6 cellular contexts compared by ENCODE assay signal in the genomic region with DNA sequence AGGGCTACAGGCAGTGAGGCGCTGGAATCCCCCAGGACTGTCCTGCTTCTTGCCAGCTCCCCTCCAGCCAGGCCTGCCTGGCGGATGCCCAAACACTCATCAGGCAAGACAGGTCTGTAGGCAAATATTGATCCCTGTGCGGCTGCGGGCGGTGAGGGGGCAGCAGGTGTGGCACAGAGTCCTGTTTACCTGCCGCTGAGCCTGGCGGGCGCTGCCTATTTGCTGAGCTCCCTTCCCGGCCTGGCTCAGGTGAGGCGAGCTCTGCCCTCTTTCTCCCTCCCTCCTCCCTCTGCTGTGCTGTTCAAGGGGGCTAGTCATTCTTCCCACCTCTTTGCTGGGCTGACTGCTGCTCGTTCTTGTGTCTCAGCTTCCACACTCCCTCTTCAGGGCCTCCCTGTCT.
DNase-seq lines count a peak whose midpoint lies in the region; ATAC-seq, FAIRE-seq and TF ChIP-seq lines count a peak whose summit lies in the region.
"Not testable (repeated sequence)": the region's sequence is repeated elsewhere in the genome, so short reads cannot be mapped to it uniquely, and the experiment has no call there.

No MANE protein-coding gene starts in this region.

- H3K27ac ChIP-seq in body of pancreas: peak overlapping the region in 1 of 4 donors; percentile 44
- H3K27ac ChIP-seq in left lung, lower lobe of right lung, pancreas: not testable (repeated sequence)

- H3K36me3 ChIP-seq in body of pancreas (replicated peaks in 1 of 2; ENCODE audit: insufficient read depth in 1 of 2, low read depth in 2 of 2); left lung; lower lobe of right lung; pancreas: not testable (repeated sequence)

- DNase-seq in NCI-H748 (lab: John Stamatoyannopoulos, UW; ENCODE audit: unreplicated experiment) (peak; percentile 55), body of pancreas (peak in 1 of 4 donors; percentile 46)
- DNase-seq in left colon, left lung, lower lobe of right lung, pancreas: not testable (repeated sequence)

- ATAC-seq in body of pancreas (peak; percentile 89), left colon (peak; percentile 99), left lung (peak; percentile 29), lower lobe of right lung (peak; percentile 38 to 55), pancreas (peak; percentile 87 to 98 (median 98))

- H3K9me3 ChIP-seq in body of pancreas, left lung, lower lobe of right lung, pancreas: not testable (repeated sequence)

- H3K27me3 ChIP-seq in body of pancreas; left lung; lower lobe of right lung (ENCODE audit: low read depth); pancreas: not testable (repeated sequence)

- WGBS in body of pancreas, 2 donors: no CpG with 5 or more reads among the region's 11 CpGs
- WGBS in pancreas, 2 donors: 0% methylated on average over 1 of the region's 11 CpGs; no CpG with 5 or more reads in 1 of the 2 donors

- FAIRE-seq in pancreas (lab: Jason Lieb, UNC): not testable (repeated sequence)

- H3K4me3 ChIP-seq in body of pancreas, left lung, lower lobe of right lung, pancreas: not testable (repeated sequence)

- H3K4me1 ChIP-seq in body of pancreas, left lung, lower lobe of right lung, pancreas: not testable (repeated sequence)

- intact Hi-C loops in body of pancreas (cut with DNase I); left colon (cut with DNase I, micrococcal nuclease); left lung (cut with DNase I); lower lobe of right lung (cut with DNase I); pancreas (cut with DNase I): not testable (repeated sequence)

- TF ChIP-seq POLR2A in body of pancreas (IDR thresholded peaks at IDR 0.05): not testable (repeated sequence)

- not testable (repeated sequence) for TF ChIP-seq CTCF in body of pancreas (IDR thresholded peaks at IDR 0.05); left lung (IDR thresholded peaks at IDR 0.05); lower lobe of right lung (IDR thresholded peaks at IDR 0.05); pancreas (IDR thresholded peaks at IDR 0.05)

Comparison
In these comparisons a context has a peak if more than half of its experiments do, and no peak if none do; other contexts are left out.
1. ATAC-seq: peak in every context shown above with its lines; median percentile 99 in left colon; 98 in pancreas; 89 in body of pancreas; 46 in lower lobe of right lung; 29 in left lung.